9 cellular contexts compared by ENCODE assay signal in genomic region chr16:60392380-60392779, GRCh38.
"Had no signal": no experiment of that assay in that cellular context is flagged by ENCODE, and none has a peak within 500 bp of the region (broad histone marks: within the 10 kb centered on the region; RNA-seq: fewer than 3 reads in every experiment).

No MANE protein-coding gene starts in this region.

- H3K4me3 ChIP-seq: GM23248 had no signal

- DNase-seq: GM23248, GOT3, H9, HCEC 1CT, Karpas-422, KBM-7 had no signal

- FAIRE-seq: H54, HTR-8/SVneo had no signal

- H3K27ac ChIP-seq: GM23248, KMS-11 had no signal

- H3K4me2 ChIP-seq: KMS-11 had no signal

- H3K9ac ChIP-seq: GM23248, KMS-11 had no signal

- H2AFZ ChIP-seq: GM23248 had no signal
